Comparison of ENCODE assay signal across 1 cellular context in the genomic region with DNA sequence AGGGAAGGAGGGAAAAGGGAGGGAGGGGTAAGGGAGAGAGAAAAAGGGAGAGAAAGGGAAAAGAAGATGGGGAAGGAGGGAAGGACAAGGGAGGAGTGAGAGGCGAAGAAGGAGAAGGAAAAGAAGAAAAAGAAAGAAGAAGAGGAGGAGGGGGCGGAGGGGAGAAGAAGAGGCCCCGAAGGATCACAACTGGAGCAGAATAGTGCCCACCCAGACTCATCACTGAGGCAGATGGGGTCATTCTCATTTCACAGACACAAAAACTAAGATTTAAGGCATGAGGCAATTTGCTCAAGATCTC.
TF ChIP-seq lines count a peak whose summit lies in the region.

No MANE protein-coding gene starts in this region.

TF ChIP-seq in IMR-90, 13 proteins besides CTCF, POLR2A, EP300 and RAD21:
- TF ChIP-seq BHLHE40 (IDR thresholded peaks at IDR 0.05; ENCODE audit: low read depth, low read length): no peak
- no peak for TF ChIP-seq NFE2L2 (IDR thresholded peaks at IDR 0.05; ENCODE audit: low read depth, low read length)
- no peak for TF ChIP-seq RCOR1 (IDR thresholded peaks at IDR 0.05; ENCODE audit: insufficient replicate concordance, low read length)
- no peak for TF ChIP-seq MXI1 (IDR thresholded peaks at IDR 0.05; ENCODE audit: borderline replicate concordance, low read depth, low read length)
- no peak for TF ChIP-seq SMC3 (IDR thresholded peaks at IDR 0.05; ENCODE audit: low read depth, low read length)
- TF ChIP-seq CEBPB (IDR thresholded peaks at IDR 0.05; ENCODE audit: low read depth, low read length): no peak
- TF ChIP-seq MAFK (IDR thresholded peaks at IDR 0.05; ENCODE audit: low read depth, low read length): no peak
- TF ChIP-seq CHD1 (IDR thresholded peaks at IDR 0.05; ENCODE audit: low read depth, low read length): no peak
